ENCODE assay signal across 8 cellular contexts in the genomic region with DNA sequence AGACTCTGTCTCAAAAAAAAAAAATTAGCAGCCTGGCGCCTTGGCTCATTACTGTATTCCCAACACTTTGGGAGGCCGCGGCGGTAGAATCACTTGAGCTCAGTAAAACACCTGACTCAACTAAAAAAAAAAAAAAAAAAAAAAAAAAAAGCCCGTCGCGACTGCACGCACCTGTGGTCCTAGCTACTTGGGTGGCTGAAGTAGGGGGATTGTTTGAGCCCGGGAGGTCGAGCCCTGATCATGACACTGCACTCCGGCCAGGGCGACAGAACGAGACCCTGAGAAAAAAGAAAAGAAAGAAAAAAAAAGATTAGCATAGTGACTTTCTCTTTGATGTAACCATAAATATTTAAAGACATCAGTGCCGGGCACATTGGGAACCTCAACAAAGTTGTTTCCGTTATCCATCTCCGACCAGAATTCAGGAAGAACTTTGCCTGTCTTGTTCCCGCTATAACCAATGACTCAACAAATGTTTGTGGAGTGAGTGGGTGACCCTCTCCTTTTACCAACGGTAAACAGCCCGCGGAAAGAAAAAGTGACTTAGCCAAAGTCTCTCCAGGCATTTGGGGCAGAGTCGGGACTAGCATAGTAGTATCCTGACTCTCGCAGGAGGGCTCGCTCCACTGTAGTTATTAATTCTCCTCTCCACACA. TPM values are rescaled to one million over a fixed set of nuclear protein-coding genes. Genes with fewer than 3 reads are reported as not detected.
DNase-seq lines count a peak whose midpoint lies in the region; ATAC-seq and TF ChIP-seq lines count a peak whose summit lies in the region.

No MANE protein-coding gene starts in this region.

- peak; percentile 48 for ATAC-seq in GM21825 (IDR thresholded peaks at IDR 0.05; ENCODE audit: unreplicated experiment)
- peak; percentile 74 for ATAC-seq in activated T-helper 17 cell treated with anti-CD3 and anti-CD28 coated beads, Interleukin-2, amount 50 U/mL, for 72 hours (replicated peaks)

- H3K4me1 ChIP-seq in KMS-11 (ENCODE audit: low read depth, poor library complexity, severe bottlenecking): peaks cover 5% of the 10 kb centered on the region
- H3K4me1 ChIP-seq in parathyroid adenoma: peaks cover 4% of the 10 kb centered on the region

- TF ChIP-seq CTCF in GM06990 (IDR thresholded peaks at IDR 0.05; ENCODE audit: insufficient read depth, low read length, poor library complexity, severe bottlenecking): no peak
- TF ChIP-seq CTCF in KMS-11 (conservative IDR thresholded peaks at IDR 0.05; ENCODE audit: low read depth, low read length): no peak
- no peak for TF ChIP-seq CTCF in parathyroid adenoma (IDR thresholded peaks at IDR 0.05)

- H3K36me3 ChIP-seq in GM06990 (ENCODE audit: control insufficient read depth, insufficient read depth, low read length) (peaks cover 10% of the 10 kb centered on the region), KMS-11 (ENCODE audit: insufficient read depth) (no peaks in the 10 kb centered on the region), parathyroid adenoma (ENCODE audit: control insufficient read depth, insufficient read depth, low read length) (no peaks in the 10 kb centered on the region)

- H3K79me2 ChIP-seq in KMS-11 (ENCODE audit: insufficient read depth, low read depth): peaks cover 38% of the 10 kb centered on the region
- H3K79me2 ChIP-seq in parathyroid adenoma: peaks cover 24% of the 10 kb centered on the region

- H3K9ac ChIP-seq in KMS-11 (peak overlapping the region; percentile 74), parathyroid adenoma (no peak overlapping the region)

- H4K20me1 ChIP-seq in KMS-11 (ENCODE audit: insufficient read depth): no peaks in the 10 kb centered on the region

- DNase-seq in GM06990 (ENCODE audit: extremely low read depth, insufficient read length) (peak; percentile 32), glomerular endothelial cell (ENCODE audit: extremely low read depth, low read depth, low spot score) (peak; percentile 54), NCI-H1436 (lab: John Stamatoyannopoulos, UW) (no peak), NCI-H446 treated with DMSO at 0.1 percent for 48 hours (lab: John Stamatoyannopoulos, UW) (no peak)

- peaks cover 15% of the 10 kb centered on the region for H3K4me1 Mint-ChIP-seq in activated T-helper 17 cell treated with anti-CD3 and anti-CD28 coated beads, Interleukin-2, amount 50 U/mL, for 72 hours

- peak overlapping the region; percentile 87 for H3K4me3 Mint-ChIP-seq in activated T-helper 17 cell treated with anti-CD3 and anti-CD28 coated beads, Interleukin-2, amount 50 U/mL, for 72 hours

- H3K4me2 ChIP-seq in KMS-11 (peak overlapping the region; percentile 39; the same call in 1 of the 2 replicates), parathyroid adenoma (ENCODE audit: low read length) (peak overlapping the region; percentile 84)

- H3K27ac ChIP-seq in KMS-11 (peak overlapping the region; percentile 43; the same call in 1 of the 2 replicates), parathyroid adenoma (peak overlapping the region; percentile 75)

- no peaks in the 10 kb centered on the region for H3K9me3 Mint-ChIP-seq in activated T-helper 17 cell treated with anti-CD3 and anti-CD28 coated beads, Interleukin-2, amount 50 U/mL, for 72 hours

- peak overlapping the region; percentile 95 for H3K27ac Mint-ChIP-seq in activated T-helper 17 cell treated with anti-CD3 and anti-CD28 coated beads, Interleukin-2, amount 50 U/mL, for 72 hours

- peaks cover 41% of the 10 kb centered on the region for H3K36me3 Mint-ChIP-seq in activated T-helper 17 cell treated with anti-CD3 and anti-CD28 coated beads, Interleukin-2, amount 50 U/mL, for 72 hours (ENCODE audit: low read depth)

- H3K4me3 ChIP-seq in GM06990 (replicated peaks; ENCODE audit: low read depth, low read length): peak overlapping the region; percentile 84
- H3K4me3 ChIP-seq in KMS-11 (IDR thresholded peaks at IDR 0.05; ENCODE audit: insufficient read depth, low read depth, low read length): no peak overlapping the region
- peak overlapping the region; percentile 96 for H3K4me3 ChIP-seq in parathyroid adenoma (ENCODE audit: low read depth, low read length)

- no peaks in the 10 kb centered on the region for H3K27me3 Mint-ChIP-seq in activated T-helper 17 cell treated with anti-CD3 and anti-CD28 coated beads, Interleukin-2, amount 50 U/mL, for 72 hours

- no peaks in the 10 kb centered on the region for H3K27me3 ChIP-seq in GM06990 (replicated peaks; ENCODE audit: control insufficient read depth, insufficient read depth, low read length)
- H3K27me3 ChIP-seq in KMS-11 (ENCODE audit: insufficient read depth, low read depth): no peaks in the 10 kb centered on the region
- no peaks in the 10 kb centered on the region for H3K27me3 ChIP-seq in parathyroid adenoma (ENCODE audit: control insufficient read depth, insufficient read depth, low read length)

- H3K9me3 ChIP-seq in parathyroid adenoma (ENCODE audit: control insufficient read depth, low read length): no peaks in the 10 kb centered on the region

- H2AFZ ChIP-seq in KMS-11 (ENCODE audit: low read depth): peak overlapping the region; percentile 80
- peak overlapping the region; percentile 98 for H2AFZ ChIP-seq in parathyroid adenoma

RNA-seq across cellular contexts. Expression of a gene that starts 0.6 kb away (rescaled TPM):
- total RNA-seq in activated T-helper 17 cell treated with anti-CD3 and anti-CD28 coated beads, Interleukin-2, amount 50 U/mL, for 72 hours: 10 to 100 TPM; 50.0 to 50.9 TPM
- 6.0 and 9.3 TPM in 2 replicates for total RNA-seq in glomerular endothelial cell

RNA-seq across cellular contexts. Expression of a gene that starts 36.9 kb away (rescaled TPM):
- total RNA-seq in activated T-helper 17 cell treated with anti-CD3 and anti-CD28 coated beads, Interleukin-2, amount 50 U/mL, for 72 hours: 100 to 1,000 TPM in 1 of 2 donors, 10 to 100 TPM in 1; 58.8 to 109 TPM
- total RNA-seq in glomerular endothelial cell: 134 and 268 TPM in 2 replicates

Comparison
In these comparisons a context has a peak if more than half of its experiments do, and no peak if none do; other contexts are left out.
1. DNase-seq: peak in GM06990 (single experiment) and glomerular endothelial cell (single experiment); none in NCI-H1436 (single experiment) and NCI-H446 treated with DMSO at 0.1 percent for 48 hours (single experiment).